In the genomic region with DNA sequence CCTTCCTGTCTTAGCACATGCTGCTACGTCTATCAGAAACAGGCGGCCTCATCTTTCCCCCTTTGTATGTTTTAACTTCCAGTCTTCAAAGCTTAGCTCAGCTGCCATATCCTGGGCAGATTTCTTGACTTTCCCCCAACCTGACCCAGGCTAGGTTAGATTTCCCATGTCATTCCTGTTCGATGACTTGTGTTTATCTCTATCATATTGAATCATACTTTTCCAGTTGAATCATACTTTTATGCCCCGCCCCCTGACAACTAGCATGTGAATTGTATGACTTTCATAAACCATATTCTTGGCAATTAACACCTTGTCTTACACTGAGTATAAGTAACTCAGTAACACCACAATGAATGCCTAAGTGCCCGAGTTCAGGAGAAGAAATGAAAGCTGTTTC, we compare ENCODE assay signal across 31 cellular contexts.
DNase-seq lines count a peak whose midpoint lies in the region; ATAC-seq, FAIRE-seq and TF ChIP-seq lines count a peak whose summit lies in the region.
"Had no signal": no experiment of that assay in that cellular context is flagged by ENCODE, and none has a peak within 500 bp of the region (broad histone marks: within the 10 kb centered on the region; RNA-seq: fewer than 3 reads in every experiment).

No MANE protein-coding gene starts in this region.

- H3K9me3 Mint-ChIP-seq in CD4-positive, alpha-beta T cell: no peaks in the 10 kb centered on the region
- H3K9me3 Mint-ChIP-seq in stimulated activated effector memory CD8-positive, alpha-beta T cell treated with anti-CD3 and anti-CD28 coated beads, Interleukin-12 subunit alpha, Interleukin-12 subunit beta, amount 100 ng/mL, for 72 hours: peaks cover 4% of the 10 kb centered on the region
- H3K9me3 Mint-ChIP-seq: activated naive CD4-positive, alpha-beta T cell treated with anti-CD3 and anti-CD28 coated beads for 36 hours; GM23338 had no signal

- CTCF ChIA-PET in CD4-positive, alpha-beta T cell (lab: Charles Lee): no interaction called here

- H3K4me1 Mint-ChIP-seq in CD4-positive, alpha-beta T cell (ENCODE audit: low read depth): no peaks in the 10 kb centered on the region
- H3K4me1 Mint-ChIP-seq in stimulated activated effector memory CD8-positive, alpha-beta T cell treated with anti-CD3 and anti-CD28 coated beads, Interleukin-12 subunit alpha, Interleukin-12 subunit beta, amount 100 ng/mL, for 72 hours: no peaks in the 10 kb centered on the region
- H3K4me1 Mint-ChIP-seq: naive thymus-derived CD8-positive, alpha-beta T cell had no signal

- intact Hi-C loops in CD4-positive, alpha-beta T cell (cut with DNase I, micrococcal nuclease): no loop called here

- POLR2A ChIA-PET in CD4-positive, alpha-beta T cell (lab: Charles Lee): no interaction called here

- no peak overlapping the region for H3K4me3 Mint-ChIP-seq in CD4-positive, alpha-beta T cell
- no peak overlapping the region for H3K4me3 Mint-ChIP-seq in stimulated activated effector memory CD8-positive, alpha-beta T cell treated with anti-CD3 and anti-CD28 coated beads, Interleukin-12 subunit alpha, Interleukin-12 subunit beta, amount 100 ng/mL, for 72 hours
- H3K4me3 Mint-ChIP-seq: activated CD8-positive, alpha-beta T cell treated with anti-CD3 and anti-CD28 coated beads, Interleukin-2, amount 10 ng/mL, durations not matched to agents 7 days and 5 days; activated naive CD4-positive, alpha-beta T cell treated with anti-CD3 and anti-CD28 coated beads for 36 hours; GM23338; HFFc6; naive thymus-derived CD8-positive, alpha-beta T cell had no signal

- H3K4me3 ChIP-seq in retinal pigment epithelial cell (ENCODE audit: low read length): no peak overlapping the region
- H3K4me3 ChIP-seq: body of pancreas, GM23338, heart left ventricle, lower lobe of right lung, PC-9, prostate gland, thyroid gland had no signal

- no peak for TF ChIP-seq POLR2A in GM12892 (IDR thresholded peaks at IDR 0.05; ENCODE audit: low read depth, low read length)

- peaks cover 28% of the 10 kb centered on the region for H3K27me3 Mint-ChIP-seq in CD4-positive, alpha-beta T cell

- FAIRE-seq in GM12892 (lab: Jason Lieb, UNC): no peak

- TF ChIP-seq CTCF in retinal pigment epithelial cell (conservative IDR thresholded peaks at IDR 0.05; ENCODE audit: low read depth, low read length): no peak
- no peak for TF ChIP-seq CTCF in CD4-positive, alpha-beta T cell (IDR thresholded peaks at IDR 0.05)

- no peaks in the 10 kb centered on the region for H3K9me3 ChIP-seq in CD4-positive, alpha-beta T cell (ENCODE audit: control insufficient read depth, low read length)
- H3K9me3 ChIP-seq: BE2C, body of pancreas, heart left ventricle, lower lobe of right lung, prostate gland, thyroid gland had no signal

- H3K27me3 ChIP-seq in CD4-positive, alpha-beta T cell (ENCODE audit: control insufficient read depth, insufficient read depth, low read length): peaks cover 6% of the 10 kb centered on the region
- H3K27me3 ChIP-seq: BE2C, body of pancreas, thyroid gland had no signal

- no peaks in the 10 kb centered on the region for H3K36me3 Mint-ChIP-seq in CD4-positive, alpha-beta T cell (ENCODE audit: low read depth)
- H3K36me3 Mint-ChIP-seq in stimulated activated effector memory CD8-positive, alpha-beta T cell treated with anti-CD3 and anti-CD28 coated beads, Interleukin-12 subunit alpha, Interleukin-12 subunit beta, amount 100 ng/mL, for 72 hours: no peaks in the 10 kb centered on the region
- H3K36me3 Mint-ChIP-seq: naive thymus-derived CD8-positive, alpha-beta T cell had no signal

- H3K27ac Mint-ChIP-seq in CD4-positive, alpha-beta T cell: no peak overlapping the region
- no peak overlapping the region for H3K27ac Mint-ChIP-seq in stimulated activated effector memory CD8-positive, alpha-beta T cell treated with anti-CD3 and anti-CD28 coated beads, Interleukin-12 subunit alpha, Interleukin-12 subunit beta, amount 100 ng/mL, for 72 hours
- H3K27ac Mint-ChIP-seq: activated CD8-positive, alpha-beta T cell treated with anti-CD3 and anti-CD28 coated beads, Interleukin-2, amount 10 ng/mL, durations not matched to agents 7 days and 5 days; activated naive CD4-positive, alpha-beta T cell treated with anti-CD3 and anti-CD28 coated beads for 36 hours; GM23338; HFFc6; naive thymus-derived CD8-positive, alpha-beta T cell had no signal

- no peak for ATAC-seq in CD4-positive, alpha-beta T cell (ENCODE audit: poor library complexity)
- ATAC-seq in stimulated activated effector memory CD8-positive, alpha-beta T cell treated with anti-CD3 and anti-CD28 coated beads, Interleukin-12 subunit alpha, Interleukin-12 subunit beta, amount 100 ng/mL, for 72 hours: no peak
- ATAC-seq: activated CD8-positive, alpha-beta T cell treated with anti-CD3 and anti-CD28 coated beads, Interleukin-2, amount 10 ng/mL, durations not matched to agents 7 days and 5 days; body of pancreas; GM23338; heart left ventricle; lower lobe of right lung; naive thymus-derived CD8-positive, alpha-beta T cell; sciatic nerve had no signal

- DNase-seq in HPDE6-E6E7 (ENCODE audit: extremely low spot score) (peak; percentile 46), SW480 (ENCODE audit: low spot score) (peak; percentile 11), epithelial cell of prostate (ENCODE audit: low read depth, low spot score) (peak; percentile 26), retinal pigment epithelial cell (ENCODE audit: low read depth) (peak; percentile 8), GM12892 (ENCODE audit: insufficient read length) (no peak)
- DNase-seq in CD4-positive, alpha-beta T cell: no peak
- DNase-seq in stimulated activated effector memory CD8-positive, alpha-beta T cell treated with anti-CD3 and anti-CD28 coated beads, Interleukin-12 subunit alpha, Interleukin-12 subunit beta, amount 100 ng/mL, for 72 hours (ENCODE audit: low spot score in 2 of 2): no peak
- DNase-seq: activated CD8-positive, alpha-beta T cell treated with anti-CD3 and anti-CD28 coated beads, Interleukin-2, amount 10 ng/mL, durations not matched to agents 7 days and 5 days; activated naive CD4-positive, alpha-beta T cell treated with anti-CD3 and anti-CD28 coated beads for 36 hours; BE2C; body of pancreas; DMS153; effector CD4-positive, alpha-beta T cell; erythroblast; heart left ventricle; HFFc6; lower lobe of right lung; naive thymus-derived CD8-positive, alpha-beta T cell; NCI-H1417 treated with DMSO at 0.1 percent for 48 hours; NCI-H2029 treated with DMSO at 0.1 percent for 48 hours; NCI-H526; NK-92 treated with Interleukin-12 subunit alpha and Interleukin-12 subunit beta, amount 100 ng/mL, for 24 hours; nucleus accumbens; SHP77; stimulated activated CD4-positive, alpha-beta T cell treated with anti-CD3 and anti-CD28 coated beads, Interleukin-12 subunit alpha, Interleukin-12 subunit beta, amount 100 ng/mL, for 4 hours; stimulated activated CD4-positive, alpha-beta T cell treated with anti-CD3 and anti-CD28 coated beads, Interleukin-4, amount 100 ng/mL, for 1 hour; thyroid gland had no signal

- peak overlapping the region; percentile 42 for H3K27ac ChIP-seq in epithelial cell of prostate
- no peak overlapping the region for H3K27ac ChIP-seq in CD4-positive, alpha-beta T cell (ENCODE audit: low read depth, low read length)
- H3K27ac ChIP-seq: body of pancreas, heart left ventricle, lower lobe of right lung, PC-9, prostate gland, thyroid gland had no signal

Comparison
In these comparisons a context has a peak if more than half of its experiments do, and no peak if none do; other contexts are left out.
1. DNase-seq: peak in HPDE6-E6E7 (single experiment), SW480 (single experiment), epithelial cell of prostate (single experiment) and retinal pigment epithelial cell (single experiment); none in CD4-positive, alpha-beta T cell (0 of 10), stimulated activated effector memory CD8-positive, alpha-beta T cell treated with anti-CD3 and anti-CD28 coated beads, Interleukin-12 subunit alpha, Interleukin-12 subunit beta, amount 100 ng/mL, for 72 hours (0 of 2) and GM12892 (single experiment).